8 cellular contexts compared by ENCODE assay signal in the genomic region with DNA sequence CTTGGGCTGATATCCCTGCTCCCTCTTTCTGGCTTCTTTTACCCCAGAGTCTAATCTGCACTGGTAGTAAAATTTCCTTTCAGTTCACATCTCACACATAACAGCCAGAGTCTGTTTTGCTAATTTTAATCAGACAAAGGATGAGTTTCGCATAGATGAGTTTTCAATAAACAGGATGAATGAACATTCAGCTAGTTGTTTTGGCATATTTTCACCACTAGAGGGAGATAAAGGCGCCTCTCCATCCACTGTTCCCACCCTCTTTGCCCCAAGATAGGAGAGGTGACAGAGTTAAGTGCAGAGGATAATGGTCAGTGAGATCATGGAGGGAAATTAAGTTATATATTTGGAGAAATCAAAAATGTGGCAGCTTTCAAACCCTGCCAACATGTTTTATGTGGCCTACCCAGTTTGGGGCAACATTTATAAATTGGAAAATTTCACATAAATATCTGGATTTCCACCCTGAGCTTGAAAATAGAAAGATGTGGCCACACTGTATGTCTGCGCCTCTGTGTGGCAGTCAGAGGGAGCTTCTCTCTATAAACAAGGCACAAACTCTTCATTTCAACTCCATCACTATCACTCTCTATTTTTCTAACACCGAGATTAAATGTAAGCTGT. TPM values are rescaled to one million over a fixed set of nuclear protein-coding genes. Genes with fewer than 3 reads are reported as not detected.
A peak's percentile ranks its signal among the peaks of the same experiment; 100 is the strongest.
DNase-seq lines count a peak whose midpoint lies in the region; ATAC-seq and TF ChIP-seq lines count a peak whose summit lies in the region.
"Had no signal": no experiment of that assay in that cellular context is flagged by ENCODE, and none has a peak within 500 bp of the region (broad histone marks: within the 10 kb centered on the region; RNA-seq: fewer than 3 reads in every experiment).

No MANE protein-coding gene starts in this region.

- H3K36me3 ChIP-seq in GM06990 (ENCODE audit: control insufficient read depth, insufficient read depth, low read length) (no peaks in the 10 kb centered on the region), HUES64 (ENCODE audit: insufficient read depth, low read length) (no peaks in the 10 kb centered on the region), Peyer's patch (no peaks in the 10 kb centered on the region)

- no peak for DNase-seq in GM06990 (ENCODE audit: extremely low read depth, insufficient read length)
- no peak for DNase-seq in Peyer's patch
- peak; percentile 62 to 79 for DNase-seq in erythroblast (lab: John Stamatoyannopoulos, UW)
- no peak for DNase-seq in T-helper 9 cell
- DNase-seq: activated naive CD8-positive, alpha-beta T cell treated with anti-CD3 and anti-CD28 coated beads, Interleukin-2, amount 10 ng/mL, durations not matched to agents 7 days and 5 days had no signal

- no peaks in the 10 kb centered on the region for H3K36me3 Mint-ChIP-seq in nephron (ENCODE audit: low read depth)
- H3K36me3 Mint-ChIP-seq: activated naive CD8-positive, alpha-beta T cell treated with anti-CD3 and anti-CD28 coated beads, Interleukin-2, amount 10 ng/mL, durations not matched to agents 7 days and 5 days had no signal

- ATAC-seq in GM21526 (IDR thresholded peaks at IDR 0.05; ENCODE audit: low FRiP score, unreplicated experiment): peak; percentile 88

- H3K9ac ChIP-seq in HUES64 (ENCODE audit: low read depth, low read length): peak overlapping the region; percentile 63; the same call in 1 of the 2 replicates

- H3K4me3 Mint-ChIP-seq in nephron: no peak overlapping the region
- H3K4me3 Mint-ChIP-seq: activated naive CD8-positive, alpha-beta T cell treated with anti-CD3 and anti-CD28 coated beads, Interleukin-2, amount 10 ng/mL, durations not matched to agents 7 days and 5 days had no signal

- H3K4me1 Mint-ChIP-seq in nephron: peaks cover 15% of the 10 kb centered on the region
- H3K4me1 Mint-ChIP-seq: activated naive CD8-positive, alpha-beta T cell treated with anti-CD3 and anti-CD28 coated beads, Interleukin-2, amount 10 ng/mL, durations not matched to agents 7 days and 5 days had no signal

- H3K27ac ChIP-seq in HUES64 (ENCODE audit: low read depth, low read length) (peak overlapping the region; percentile 95), Peyer's patch (no peak overlapping the region)

- no peak for TF ChIP-seq POLR2A in Peyer's patch (IDR thresholded peaks at IDR 0.05)
- TF ChIP-seq POLR2A in erythroblast (IDR thresholded peaks at IDR 0.05; ENCODE audit: low read length): no peak

- TF ChIP-seq CTCF in GM06990 (IDR thresholded peaks at IDR 0.05; ENCODE audit: insufficient read depth, low read length, poor library complexity, severe bottlenecking) (peak; percentile 91), Peyer's patch (IDR thresholded peaks at IDR 0.05) (peak in 5 of 6 experiments; percentile 52 to 76 (median 70)), nephron (IDR thresholded peaks at IDR 0.05; ENCODE audit: unreplicated experiment in 3 of 3) (peak; percentile 72 to 76 (median 73))

- H3K4me3 ChIP-seq in GM06990 (replicated peaks; ENCODE audit: low read depth, low read length): no peak overlapping the region
- H3K4me3 ChIP-seq in HUES64 (ENCODE audit: low read length): no peak overlapping the region
- no peak overlapping the region for H3K4me3 ChIP-seq in Peyer's patch

- H3K27me3 Mint-ChIP-seq in nephron (ENCODE audit: low read depth): no peaks in the 10 kb centered on the region

- no peaks in the 10 kb centered on the region for H3K9me3 Mint-ChIP-seq in nephron
- H3K9me3 Mint-ChIP-seq: activated naive CD8-positive, alpha-beta T cell treated with anti-CD3 and anti-CD28 coated beads, Interleukin-2, amount 10 ng/mL, durations not matched to agents 7 days and 5 days had no signal

- H3K27ac Mint-ChIP-seq in nephron: peak overlapping the region in 2 of 3 experiments; percentile 6 to 17
- H3K27ac Mint-ChIP-seq: activated naive CD8-positive, alpha-beta T cell treated with anti-CD3 and anti-CD28 coated beads, Interleukin-2, amount 10 ng/mL, durations not matched to agents 7 days and 5 days had no signal

- H3K9me3 ChIP-seq in HUES64 (ENCODE audit: insufficient read depth, low read depth, low read length): no peaks in the 10 kb centered on the region
- H3K9me3 ChIP-seq in Peyer's patch: no peaks in the 10 kb centered on the region

- H3K4me1 ChIP-seq in HUES64 (ENCODE audit: insufficient read depth, low read length) (peaks cover 53% of the 10 kb centered on the region), Peyer's patch (peaks cover 0 to 5% (median 0%) of the 10 kb centered on the region in 4 donors)

- H3K27me3 ChIP-seq in GM06990 (replicated peaks; ENCODE audit: control insufficient read depth, insufficient read depth, low read length) (no peaks in the 10 kb centered on the region), HUES64 (ENCODE audit: insufficient read depth, low read length) (no peaks in the 10 kb centered on the region), Peyer's patch (no peaks in the 10 kb centered on the region)

- WGBS in HUES64: 60% methylated on average over 3 of the region's 4 CpGs

RNA-seq across cellular contexts. Expression of a gene that starts 48.5 kb away (rescaled TPM):
- 11.8 TPM for polyA plus RNA-seq in HUES64 (2013, experiment 1 of 2)
- polyA plus RNA-seq in HUES64 (2013, experiment 2 of 2): 15.2 TPM
- total RNA-seq in Peyer's patch: 10 to 100 TPM in 1 of 4 donors, 1 to 10 TPM in 3; 6.7 to 30.5 (median 9.5) TPM
- total RNA-seq: activated naive CD8-positive, alpha-beta T cell treated with anti-CD3 and anti-CD28 coated beads, Interleukin-2, amount 10 ng/mL, durations not matched to agents 7 days and 5 days had no signal

Comparison
In these comparisons a context has a peak if more than half of its experiments do, and no peak if none do; other contexts are left out.
1. DNase-seq: peak in erythroblast (2 of 2); none in GM06990 (single experiment), Peyer's patch (0 of 3) and T-helper 9 cell (single experiment).
2. Peak in every context shown above with its lines, with median percentiles within 50 percentile points of each other: CTCF ChIP-seq.